In the genomic region with DNA sequence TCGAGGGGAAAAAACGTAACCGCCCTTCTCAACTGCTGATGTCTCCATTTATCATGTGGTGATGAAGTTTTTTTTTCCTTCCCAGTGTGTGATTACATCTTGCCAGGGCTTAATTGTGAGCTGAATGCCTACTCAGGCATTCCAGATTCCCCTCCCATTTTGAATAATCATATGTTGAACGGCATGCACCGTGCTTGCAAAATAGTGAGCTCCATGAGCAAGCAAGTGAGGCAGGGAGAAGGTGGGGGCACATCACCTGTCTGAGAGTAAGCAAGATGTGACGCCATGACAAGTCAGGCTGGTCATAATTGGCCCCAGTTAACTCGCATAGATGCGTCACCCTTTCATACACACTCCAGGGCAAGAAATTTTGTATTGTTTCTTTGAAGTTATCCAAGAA, we compare ENCODE assay signal across 1 cellular context.
TF ChIP-seq lines count a peak whose summit lies in the region.

No MANE protein-coding gene starts in this region.

TF ChIP-seq in GM12878, 131 proteins besides CTCF, POLR2A, EP300 and RAD21:
- TF ChIP-seq RUNX3 (IDR thresholded peaks at IDR 0.05; ENCODE audit: low read length) (no peak), RCOR1 (conservative IDR thresholded peaks at IDR 0.05; ENCODE audit: low read depth, low read length) (no peak), CHD4 (IDR thresholded peaks at IDR 0.05) (no peak), BMI1 (IDR thresholded peaks at IDR 0.05; ENCODE audit: borderline replicate concordance) (no peak), ZNF687 (IDR thresholded peaks at IDR 0.05) (no peak), POLR2AphosphoS2 (IDR thresholded peaks at IDR 0.05; ENCODE audit: low read depth, low read length) (no peak), PBX3 (IDR thresholded peaks at IDR 0.05; ENCODE audit: insufficient replicate concordance, low read depth, low read length) (no peak), RELA (IDR thresholded peaks at IDR 0.05; ENCODE audit: borderline replicate concordance, partially characterized antibody) (no peak), EGR1 (IDR thresholded peaks at IDR 0.05; ENCODE audit: borderline replicate concordance in 1 of 2, low read depth in 2 of 2, low read length in 2 of 2) (no peak), ZBTB40 (IDR thresholded peaks at IDR 0.05; ENCODE audit: borderline replicate concordance) (no peak), SKIL (IDR thresholded peaks at IDR 0.05; ENCODE audit: low read depth, poor library complexity, severe bottlenecking) (no peak), SMAD5 (IDR thresholded peaks at IDR 0.05; ENCODE audit: low read depth) (no peak), MEF2B (IDR thresholded peaks at IDR 0.05; ENCODE audit: partially characterized antibody, poor library complexity, severe bottlenecking) (no peak), HDAC2 (IDR thresholded peaks at IDR 0.05) (no peak)
- TF ChIP-seq, protein P1, sequence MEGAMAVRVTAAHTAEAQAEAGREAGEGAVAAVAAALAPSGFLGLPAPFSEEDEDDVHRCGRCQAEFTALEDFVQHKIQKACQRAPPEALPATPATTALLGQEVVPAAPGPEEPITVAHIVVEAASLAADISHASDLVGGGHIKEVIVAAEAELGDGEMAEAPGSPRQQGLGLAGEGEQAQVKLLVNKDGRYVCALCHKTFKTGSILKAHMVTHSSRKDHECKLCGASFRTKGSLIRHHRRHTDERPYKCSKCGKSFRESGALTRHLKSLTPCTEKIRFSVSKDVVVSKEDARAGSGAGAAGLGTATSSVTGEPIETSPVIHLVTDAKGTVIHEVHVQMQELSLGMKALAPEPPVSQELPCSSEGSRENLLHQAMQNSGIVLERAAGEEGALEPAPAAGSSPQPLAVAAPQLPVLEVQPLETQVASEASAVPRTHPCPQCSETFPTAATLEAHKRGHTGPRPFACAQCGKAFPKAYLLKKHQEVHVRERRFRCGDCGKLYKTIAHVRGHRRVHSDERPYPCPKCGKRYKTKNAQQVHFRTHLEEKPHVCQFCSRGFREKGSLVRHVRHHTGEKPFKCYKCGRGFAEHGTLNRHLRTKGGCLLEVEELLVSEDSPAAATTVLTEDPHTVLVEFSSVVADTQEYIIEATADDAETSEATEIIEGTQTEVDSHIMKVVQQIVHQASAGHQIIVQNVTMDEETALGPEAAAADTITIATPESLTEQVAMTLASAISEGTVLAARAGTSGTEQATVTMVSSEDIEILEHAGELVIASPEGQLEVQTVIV (IDR thresholded peaks at IDR 0.05; ENCODE audit: borderline replicate concordance, partially characterized antibody): no peak
- TF ChIP-seq, protein P2, sequence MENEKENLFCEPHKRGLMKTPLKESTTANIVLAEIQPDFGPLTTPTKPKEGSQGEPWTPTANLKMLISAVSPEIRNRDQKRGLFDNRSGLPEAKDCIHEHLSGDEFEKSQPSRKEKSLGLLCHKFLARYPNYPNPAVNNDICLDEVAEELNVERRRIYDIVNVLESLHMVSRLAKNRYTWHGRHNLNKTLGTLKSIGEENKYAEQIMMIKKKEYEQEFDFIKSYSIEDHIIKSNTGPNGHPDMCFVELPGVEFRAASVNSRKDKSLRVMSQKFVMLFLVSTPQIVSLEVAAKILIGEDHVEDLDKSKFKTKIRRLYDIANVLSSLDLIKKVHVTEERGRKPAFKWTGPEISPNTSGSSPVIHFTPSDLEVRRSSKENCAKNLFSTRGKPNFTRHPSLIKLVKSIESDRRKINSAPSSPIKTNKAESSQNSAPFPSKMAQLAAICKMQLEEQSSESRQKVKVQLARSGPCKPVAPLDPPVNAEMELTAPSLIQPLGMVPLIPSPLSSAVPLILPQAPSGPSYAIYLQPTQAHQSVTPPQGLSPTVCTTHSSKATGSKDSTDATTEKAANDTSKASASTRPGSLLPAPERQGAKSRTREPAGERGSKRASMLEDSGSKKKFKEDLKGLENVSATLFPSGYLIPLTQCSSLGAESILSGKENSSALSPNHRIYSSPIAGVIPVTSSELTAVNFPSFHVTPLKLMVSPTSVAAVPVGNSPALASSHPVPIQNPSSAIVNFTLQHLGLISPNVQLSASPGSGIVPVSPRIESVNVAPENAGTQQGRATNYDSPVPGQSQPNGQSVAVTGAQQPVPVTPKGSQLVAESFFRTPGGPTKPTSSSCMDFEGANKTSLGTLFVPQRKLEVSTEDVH (IDR thresholded peaks at IDR 0.05; ENCODE audit: low read depth, partially characterized antibody): no peak
